Comparison of ENCODE assay signal across 9 cellular contexts in genomic region chr15:95839367-95839782, GRCh38.
DNase-seq lines count a peak whose midpoint lies in the region; ATAC-seq and TF ChIP-seq lines count a peak whose summit lies in the region.
"Had no signal": no experiment of that assay in that cellular context is flagged by ENCODE, and none has a peak within 500 bp of the region (broad histone marks: within the 10 kb centered on the region; RNA-seq: fewer than 3 reads in every experiment).

No MANE protein-coding gene starts in this region.

- peaks cover 9% of the 10 kb centered on the region for H3K27me3 Mint-ChIP-seq in activated CD4-positive, alpha-beta T cell treated with anti-CD3 and anti-CD28 coated beads, Interleukin-2, amount 10 ng/mL, durations not matched to agents 24 days and 14 days
- H3K27me3 Mint-ChIP-seq in T-helper 1 cell treated with Interleukin-12 subunit alpha and Interleukin-12 subunit beta and Interleukin-4 antibody, amounts not matched to agents 30 μg/mL and 1 μg/mL, for 36 hours (ENCODE audit: low read depth): peaks cover 8% of the 10 kb centered on the region

- no peaks in the 10 kb centered on the region for H3K9me3 Mint-ChIP-seq in activated CD4-positive, alpha-beta T cell treated with anti-CD3 and anti-CD28 coated beads, Interleukin-2, amount 10 ng/mL, durations not matched to agents 24 days and 14 days
- H3K9me3 Mint-ChIP-seq in T-helper 1 cell treated with Interleukin-12 subunit alpha and Interleukin-12 subunit beta and Interleukin-4 antibody, amounts not matched to agents 30 μg/mL and 1 μg/mL, for 36 hours: peaks cover 12% of the 10 kb centered on the region

- peaks cover 3% of the 10 kb centered on the region for H3K36me3 Mint-ChIP-seq in activated CD4-positive, alpha-beta T cell treated with anti-CD3 and anti-CD28 coated beads, Interleukin-2, amount 10 ng/mL, durations not matched to agents 24 days and 14 days (ENCODE audit: low read depth)
- peaks cover 11% of the 10 kb centered on the region for H3K36me3 Mint-ChIP-seq in T-helper 1 cell treated with Interleukin-12 subunit alpha and Interleukin-12 subunit beta and Interleukin-4 antibody, amounts not matched to agents 30 μg/mL and 1 μg/mL, for 36 hours (ENCODE audit: low read depth)

- H3K27ac ChIP-seq in gastrocnemius medialis: peak overlapping the region in 3 of 4 donors; percentile 29 to 49 (median 33)
- H3K27ac ChIP-seq: VCaP had no signal

- ATAC-seq in HG02678 (IDR thresholded peaks at IDR 0.05; ENCODE audit: unreplicated experiment): peak; percentile 95
- ATAC-seq in gastrocnemius medialis: no peak
- no peak for ATAC-seq in sciatic nerve
- no peak for ATAC-seq in HG03108 (IDR thresholded peaks at IDR 0.05; ENCODE audit: unreplicated experiment)

- no peaks in the 10 kb centered on the region for H3K36me3 ChIP-seq in gastrocnemius medialis

- no peak for TF ChIP-seq CTCF in gastrocnemius medialis (IDR thresholded peaks at IDR 0.05 in 4 of 5, conservative IDR thresholded peaks at IDR 0.05 in 1 of 5)

- no peak overlapping the region for H3K4me3 ChIP-seq in gastrocnemius medialis

- peaks cover 40% of the 10 kb centered on the region for H3K4me1 Mint-ChIP-seq in activated CD4-positive, alpha-beta T cell treated with anti-CD3 and anti-CD28 coated beads, Interleukin-2, amount 10 ng/mL, durations not matched to agents 24 days and 14 days
- H3K4me1 Mint-ChIP-seq in T-helper 1 cell treated with Interleukin-12 subunit alpha and Interleukin-12 subunit beta and Interleukin-4 antibody, amounts not matched to agents 30 μg/mL and 1 μg/mL, for 36 hours (ENCODE audit: low read depth): peaks cover 36% of the 10 kb centered on the region

- H3K4me3 Mint-ChIP-seq in activated CD4-positive, alpha-beta T cell treated with anti-CD3 and anti-CD28 coated beads, Interleukin-2, amount 10 ng/mL, durations not matched to agents 24 days and 14 days: peak overlapping the region; percentile 49
- peak overlapping the region; percentile 23 for H3K4me3 Mint-ChIP-seq in T-helper 1 cell treated with Interleukin-12 subunit alpha and Interleukin-12 subunit beta and Interleukin-4 antibody, amounts not matched to agents 30 μg/mL and 1 μg/mL, for 36 hours

- intact Hi-C loops in activated CD4-positive, alpha-beta T cell treated with anti-CD3 and anti-CD28 coated beads, Interleukin-2, amount 10 ng/mL, durations not matched to agents 24 days and 14 days (cut with micrococcal nuclease): loop anchor here (2.0 kb wide), 1 partner anchor 39 kb away; no protein-coding TSS in a partner anchor
- intact Hi-C loops in gastrocnemius medialis (cut with DNase I; ENCODE audit: low total_unique reads) (no loop called here), sciatic nerve (cut with DNase I) (no loop called here), posterior cingulate gyrus (cut with DNase I) (no loop called here)

- peak; percentile 82 for DNase-seq in activated CD4-positive, alpha-beta T cell treated with anti-CD3 and anti-CD28 coated beads, Interleukin-2, amount 10 ng/mL, durations not matched to agents 24 days and 14 days
- DNase-seq in activated CD4-positive, alpha-beta T cell treated with anti-CD3 and anti-CD28 coated beads, Interleukin-2, amount 50 U/mL, for 48 hours: no peak
- no peak for DNase-seq in gastrocnemius medialis
- no peak for DNase-seq in sciatic nerve (ENCODE audit: low spot score)
- no peak for DNase-seq in posterior cingulate gyrus

- no peaks in the 10 kb centered on the region for H3K27me3 ChIP-seq in gastrocnemius medialis

- no peak for TF ChIP-seq POLR2A in gastrocnemius medialis (IDR thresholded peaks at IDR 0.05)

- H3K4me1 ChIP-seq in gastrocnemius medialis: peaks cover 0 to 6% of the 10 kb centered on the region in 2 donors

- in situ Hi-C loops in gastrocnemius medialis (cut with MboI; ENCODE audit: low sequenced_read_pairs in 4 of 4): no loop called here

- peak overlapping the region; percentile 74 for H3K27ac Mint-ChIP-seq in activated CD4-positive, alpha-beta T cell treated with anti-CD3 and anti-CD28 coated beads, Interleukin-2, amount 10 ng/mL, durations not matched to agents 24 days and 14 days
- peak overlapping the region; percentile 84 for H3K27ac Mint-ChIP-seq in T-helper 1 cell treated with Interleukin-12 subunit alpha and Interleukin-12 subunit beta and Interleukin-4 antibody, amounts not matched to agents 30 μg/mL and 1 μg/mL, for 36 hours

- no peaks in the 10 kb centered on the region for H3K9me3 ChIP-seq in gastrocnemius medialis
